Comparison of ENCODE assay signal across 24 cellular contexts in genomic region chr1:117210386-117210785, GRCh38. TPM values are rescaled to one million over a fixed set of nuclear protein-coding genes. Genes with fewer than 3 reads are reported as not detected.
"Had no signal": no experiment of that assay in that cellular context is flagged by ENCODE, and none has a peak within 500 bp of the region (broad histone marks: within the 10 kb centered on the region; RNA-seq: fewer than 3 reads in every experiment).

No MANE protein-coding gene starts in this region.

- H3K36me3 ChIP-seq: cardiac muscle cell, left ventricle myocardium inferior, spleen, thyroid gland had no signal

- H3K4me3 ChIP-seq: cardiac muscle cell, left ventricle myocardium inferior, spleen, thyroid gland had no signal

- H3K27me3 ChIP-seq: thyroid gland had no signal

- H3K4me1 Mint-ChIP-seq: immature natural killer cell had no signal

- DNase-seq: activated CD4-positive, alpha-beta T cell treated with anti-CD3 and anti-CD28 coated beads, Interleukin-2, amount 50 U/mL, for 4 hours; activated CD8-positive, alpha-beta memory T cell treated with anti-CD3 and anti-CD28 coated beads for 24 hours; activated CD8-positive, alpha-beta memory T cell treated with anti-CD3 and anti-CD28 coated beads, Interleukin-2, amount 50 U/mL, for 48 hours; activated naive CD4-positive, alpha-beta T cell treated with anti-CD3 and anti-CD28 coated beads for 36 hours; activated T-cell treated with anti-CD3 and anti-CD28 coated beads, Interleukin-2, amount 50 U/mL, for 4 hours; amygdala; cortex of kidney; foreskin fibroblast; immature natural killer cell; kidney glomerular epithelial cell; left ventricle myocardium inferior; occipital lobe; retina; spleen; stimulated activated CD4-positive, alpha-beta T cell treated with anti-CD3 and anti-CD28 coated beads, Interleukin-4, amount 100 ng/mL, for 1 hour; stimulated activated naive CD4-positive, alpha-beta T cell treated with Interleukin-2 at 50 U/mL for 16 hours; T1000; thyroid gland had no signal

- H3K9me3 Mint-ChIP-seq: activated naive CD4-positive, alpha-beta T cell treated with anti-CD3 and anti-CD28 coated beads for 36 hours; activated T-cell treated with anti-CD3 and anti-CD28 coated beads, Interleukin-2, amount 50 U/mL, for 4 hours; immature natural killer cell; T-helper 1 cell treated with Interleukin-12 subunit alpha and Interleukin-12 subunit beta and Interleukin-4 antibody, amounts not matched to agents 30 μg/mL and 1 μg/mL, for 36 hours had no signal

- ATAC-seq: activated T-cell treated with anti-CD3 and anti-CD28 coated beads, Interleukin-2, amount 50 U/mL, for 4 hours; WTC11 had no signal

- H3K4me1 ChIP-seq: left ventricle myocardium inferior, spleen, thyroid gland had no signal

- H3K4me3 Mint-ChIP-seq: activated naive CD4-positive, alpha-beta T cell treated with anti-CD3 and anti-CD28 coated beads for 36 hours; activated T-cell treated with anti-CD3 and anti-CD28 coated beads, Interleukin-2, amount 50 U/mL, for 4 hours; immature natural killer cell; T-helper 1 cell treated with Interleukin-12 subunit alpha and Interleukin-12 subunit beta and Interleukin-4 antibody, amounts not matched to agents 30 μg/mL and 1 μg/mL, for 36 hours; WTC11 had no signal

- H3K36me3 Mint-ChIP-seq: immature natural killer cell, WTC11 had no signal

- H3K27ac ChIP-seq: cardiac muscle cell, left ventricle myocardium inferior, spleen, thyroid gland had no signal

- H3K9me3 ChIP-seq: left ventricle myocardium inferior, spleen, thyroid gland had no signal

- H3K27ac Mint-ChIP-seq: activated naive CD4-positive, alpha-beta T cell treated with anti-CD3 and anti-CD28 coated beads for 36 hours; immature natural killer cell; T-helper 1 cell treated with Interleukin-12 subunit alpha and Interleukin-12 subunit beta and Interleukin-4 antibody, amounts not matched to agents 30 μg/mL and 1 μg/mL, for 36 hours; WTC11 had no signal

RNA-seq across cellular contexts. Expression of gene VTCN1, which starts 0.3 kb away (rescaled TPM):
- total RNA-seq: activated naive CD4-positive, alpha-beta T cell treated with anti-CD3 and anti-CD28 coated beads for 36 hours; activated T-cell treated with anti-CD3 and anti-CD28 coated beads, Interleukin-2, amount 50 U/mL, for 4 hours; cardiac muscle cell; fibroblast of lung; glomerular endothelial cell; left ventricle myocardium inferior; spleen; subcutaneous adipose tissue; thyroid gland; WTC11 had no signal
- polyA plus RNA-seq: immature natural killer cell, spleen had no signal
